Comparison of ENCODE assay signal across 8 cellular contexts in genomic region chr4:139655116-139655515, GRCh38. TPM values are rescaled to one million over a fixed set of nuclear protein-coding genes. Genes with fewer than 3 reads are reported as not detected.
A peak's percentile ranks its signal among the peaks of the same experiment; 100 is the strongest.
DNase-seq lines count a peak whose midpoint lies in the region; ATAC-seq and TF ChIP-seq lines count a peak whose summit lies in the region.

No MANE protein-coding gene starts in this region.

- no peak overlapping the region for H3K27ac ChIP-seq in upper lobe of right lung

- no peaks in the 10 kb centered on the region for H3K9me3 ChIP-seq in upper lobe of right lung

- TF ChIP-seq CTCF in glutamatergic neuron (IDR thresholded peaks at IDR 0.05; ENCODE audit: partially characterized antibody, unreplicated experiment) (no peak), upper lobe of right lung (IDR thresholded peaks at IDR 0.05) (peak; percentile 45)

- no peaks in the 10 kb centered on the region for H3K9me3 Mint-ChIP-seq in activated naive CD4-positive, alpha-beta T cell treated with anti-CD3 and anti-CD28 coated beads for 36 hours
- peaks cover 10% of the 10 kb centered on the region for H3K9me3 Mint-ChIP-seq in glutamatergic neuron (ENCODE audit: unreplicated experiment)

- H3K4me1 Mint-ChIP-seq in activated naive CD4-positive, alpha-beta T cell treated with anti-CD3 and anti-CD28 coated beads for 36 hours (ENCODE audit: low read depth) = peaks cover 27% of the 10 kb centered on the region
- peaks cover 24% of the 10 kb centered on the region for H3K4me1 Mint-ChIP-seq in glutamatergic neuron (ENCODE audit: low read depth, unreplicated experiment)

- intact Hi-C loops in activated naive CD4-positive, alpha-beta T cell treated with anti-CD3 and anti-CD28 coated beads for 36 hours (cut with micrococcal nuclease) = loop anchor here (1.0 to 10.0 kb wide), 8 partner anchors 79 to 640 kb away; partner anchors contain the start of gene NOCT
- intact Hi-C loops in upper lobe of right lung (cut with DNase I) = no loop called here

- H3K4me1 ChIP-seq in upper lobe of right lung = peaks cover 3% of the 10 kb centered on the region

- no peak overlapping the region for H3K27ac Mint-ChIP-seq in activated naive CD4-positive, alpha-beta T cell treated with anti-CD3 and anti-CD28 coated beads for 36 hours
- H3K27ac Mint-ChIP-seq in glutamatergic neuron (ENCODE audit: unreplicated experiment) = peak overlapping the region; percentile 34

- H3K4me3 Mint-ChIP-seq in activated naive CD4-positive, alpha-beta T cell treated with anti-CD3 and anti-CD28 coated beads for 36 hours = no peak overlapping the region
- no peak overlapping the region for H3K4me3 Mint-ChIP-seq in glutamatergic neuron (ENCODE audit: unreplicated experiment)

- in situ Hi-C loops in KBM-7 (cut with MboI; ENCODE audit: low pct_unique_long_range_greater_than_20kb, low sequenced_read_pairs) = no loop called here

- no peak overlapping the region for H3K4me3 ChIP-seq in upper lobe of right lung

- DNase-seq in activated naive CD4-positive, alpha-beta T cell treated with anti-CD3 and anti-CD28 coated beads for 36 hours = peak; percentile 44
- DNase-seq in activated naive CD4-positive, alpha-beta T cell (lab: John Stamatoyannopoulos, UW) = no peak
- DNase-seq in KBM-7 = peak; percentile 54
- peak; percentile 26 for DNase-seq in glutamatergic neuron
- DNase-seq in upper lobe of right lung = no peak

- peak; percentile 20; the same call in 1 of the 3 replicates for ATAC-seq in SK-N-SH treated with all-trans-retinoic acid at 6 μM for 48 hours
- peak; percentile 38 for ATAC-seq in upper lobe of right lung
- no peak for ATAC-seq in GM21528 (IDR thresholded peaks at IDR 0.05; ENCODE audit: low FRiP score, unreplicated experiment)
- ATAC-seq in GM18502 (IDR thresholded peaks at IDR 0.05; ENCODE audit: poor library complexity, unreplicated experiment) = no peak

- no peaks in the 10 kb centered on the region for H3K36me3 Mint-ChIP-seq in activated naive CD4-positive, alpha-beta T cell treated with anti-CD3 and anti-CD28 coated beads for 36 hours (ENCODE audit: low read depth)
- H3K36me3 Mint-ChIP-seq in glutamatergic neuron (ENCODE audit: unreplicated experiment) = no peaks in the 10 kb centered on the region

- H3K36me3 ChIP-seq in upper lobe of right lung = no peaks in the 10 kb centered on the region

- no peaks in the 10 kb centered on the region for H3K27me3 ChIP-seq in upper lobe of right lung

- peaks cover 2% of the 10 kb centered on the region for H3K27me3 Mint-ChIP-seq in activated naive CD4-positive, alpha-beta T cell treated with anti-CD3 and anti-CD28 coated beads for 36 hours (ENCODE audit: low read depth)
- H3K27me3 Mint-ChIP-seq in glutamatergic neuron (ENCODE audit: unreplicated experiment) = peaks cover 5% of the 10 kb centered on the region

- CTCF ChIA-PET in activated naive CD4-positive, alpha-beta T cell treated with anti-CD3 and anti-CD28 coated beads for 36 hours (lab: Charles Lee) = interaction anchor here (0.7 to 10.0 kb wide), 7 partner anchors 9 to 1558 kb away, joined by 3 to 123 read pairs (median 6); partner anchors contain the start of gene MGST2

TF ChIP-seq in SK-N-SH treated with all-trans-retinoic acid at 6 μM for 48 hours, 23 proteins besides CTCF, POLR2A, EP300 and RAD21:
- TF ChIP-seq TCF4 (CRISPR knock-in tag; IDR thresholded peaks at IDR 0.05; ENCODE audit: borderline replicate concordance) (no peak), RARB (CRISPR knock-in tag; IDR thresholded peaks at IDR 0.05) (no peak)

RNA-seq across cellular contexts. Expression of gene MGST2, which starts 10.5 kb away (rescaled TPM):
- total RNA-seq in activated naive CD4-positive, alpha-beta T cell treated with anti-CD3 and anti-CD28 coated beads for 36 hours = 1 to 10 TPM; 5.4 to 6.2 TPM
- total RNA-seq in glutamatergic neuron (ENCODE audit: unreplicated experiment) (6.9 TPM), upper lobe of right lung (64.6 TPM)

Comparison
In these comparisons a context has a peak if more than half of its experiments do, and no peak if none do; other contexts are left out.
1. DNase-seq: peak in activated naive CD4-positive, alpha-beta T cell treated with anti-CD3 and anti-CD28 coated beads for 36 hours (single experiment), KBM-7 (single experiment) and glutamatergic neuron (single experiment); none in activated naive CD4-positive, alpha-beta T cell (0 of 4) and upper lobe of right lung (single experiment).
2. ATAC-seq: peak in SK-N-SH treated with all-trans-retinoic acid at 6 μM for 48 hours (single experiment) and upper lobe of right lung (single experiment); none in GM21528 (single experiment) and GM18502 (single experiment).